In the genomic region with DNA sequence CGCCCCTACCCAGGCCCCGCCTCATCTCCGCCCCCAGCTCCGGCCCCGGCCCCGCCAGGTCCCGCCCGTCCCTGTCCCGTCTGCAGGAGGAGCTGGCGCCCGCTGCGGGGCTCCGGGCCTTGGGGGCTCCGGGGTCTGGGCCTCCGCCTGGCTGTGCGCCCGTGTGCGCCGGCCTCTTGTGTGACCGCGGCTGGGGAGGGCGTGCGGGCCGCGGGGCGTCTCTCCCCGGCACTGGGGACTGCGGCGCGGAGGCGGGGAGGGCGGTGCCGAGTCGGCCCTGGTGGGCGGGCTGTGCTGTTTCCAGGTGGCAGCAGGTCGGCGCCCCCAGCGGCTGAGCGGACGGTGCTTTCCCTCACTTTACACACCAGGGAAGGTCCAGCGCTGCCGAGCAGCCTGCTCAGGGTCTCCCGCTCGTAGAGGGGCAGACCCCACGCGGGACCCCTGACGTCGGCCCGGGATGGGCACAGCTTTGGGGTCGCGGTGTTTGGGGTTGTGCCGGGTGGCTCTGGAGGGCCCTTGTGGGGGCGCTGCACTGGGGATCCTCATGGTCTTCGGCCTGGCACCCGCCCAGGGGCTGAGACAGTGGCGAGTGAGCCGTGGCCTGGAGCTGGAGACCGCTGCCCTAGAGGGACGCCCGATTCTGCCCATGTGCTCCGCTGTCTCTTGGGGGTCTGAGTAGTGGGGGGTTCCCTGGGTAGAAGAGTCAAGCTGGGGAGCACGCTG, we compare ENCODE assay signal across 8 cellular contexts. TPM values are rescaled to one million over a fixed set of nuclear protein-coding genes. Genes with fewer than 3 reads are reported as not detected.
A peak's percentile ranks its signal among the peaks of the same experiment; 100 is the strongest.
DNase-seq lines count a peak whose midpoint lies in the region; ATAC-seq and TF ChIP-seq lines count a peak whose summit lies in the region.

No MANE protein-coding gene starts in this region.

- H3K36me3 ChIP-seq in BJ (ENCODE audit: control insufficient read depth, insufficient read depth, low read length), result no peaks in the 10 kb centered on the region; the same call in 1 of the 2 replicates

- H3K36me3 Mint-ChIP-seq in activated CD4-positive, alpha-beta T cell treated with anti-CD3 and anti-CD28 coated beads, Interleukin-2, amount 10 ng/mL, durations not matched to agents 24 days and 14 days (ENCODE audit: low read depth), result peaks cover 38% of the 10 kb centered on the region

- no peaks in the 10 kb centered on the region for H3K9me3 Mint-ChIP-seq in activated CD4-positive, alpha-beta T cell treated with anti-CD3 and anti-CD28 coated beads, Interleukin-2, amount 10 ng/mL, durations not matched to agents 24 days and 14 days

- no peaks in the 10 kb centered on the region for H3K27me3 Mint-ChIP-seq in activated CD4-positive, alpha-beta T cell treated with anti-CD3 and anti-CD28 coated beads, Interleukin-2, amount 10 ng/mL, durations not matched to agents 24 days and 14 days

- no peaks in the 10 kb centered on the region for H3K27me3 ChIP-seq in BJ (ENCODE audit: control insufficient read depth, insufficient read depth, low read length)

- TF ChIP-seq CTCF in BJ (IDR thresholded peaks at IDR 0.05; ENCODE audit: insufficient read depth, low read depth, low read length) (peak; percentile 48), lower leg skin (IDR thresholded peaks at IDR 0.05) (peak in 1 of 3 donors; percentile 12)

- H3K4me3 Mint-ChIP-seq in activated CD4-positive, alpha-beta T cell treated with anti-CD3 and anti-CD28 coated beads, Interleukin-2, amount 10 ng/mL, durations not matched to agents 24 days and 14 days, result peak overlapping the region; percentile 91

- TF ChIP-seq POLR2A in lower leg skin (IDR thresholded peaks at IDR 0.05), result no peak

- peaks cover 13% of the 10 kb centered on the region for H3K4me1 Mint-ChIP-seq in activated CD4-positive, alpha-beta T cell treated with anti-CD3 and anti-CD28 coated beads, Interleukin-2, amount 10 ng/mL, durations not matched to agents 24 days and 14 days

- POLR2A ChIA-PET in BJ (lab: Charles Lee), result interaction anchor here (0.5 kb wide), 1 partner anchor 11 kb away, joined by 7 read pairs; no protein-coding TSS in a partner anchor

- H3K4me3 ChIP-seq in BJ (ENCODE audit: low read depth, low read length) (peak overlapping the region; percentile 87), lower leg skin (ENCODE audit: low read depth, poor library complexity, severe bottlenecking) (peak overlapping the region; percentile 76)

- H3K27ac Mint-ChIP-seq in activated CD4-positive, alpha-beta T cell treated with anti-CD3 and anti-CD28 coated beads, Interleukin-2, amount 10 ng/mL, durations not matched to agents 24 days and 14 days, result peak overlapping the region; percentile 79

- 5 to 6% methylated on average over 10 to 12 of the region's 62 CpGs for WGBS in lower leg skin, 2 donors

- intact Hi-C loops in activated CD4-positive, alpha-beta T cell treated with anti-CD3 and anti-CD28 coated beads, Interleukin-2, amount 10 ng/mL, durations not matched to agents 24 days and 14 days (cut with micrococcal nuclease), result loop anchor here (1.0 to 5.0 kb wide), 4 partner anchors 16 to 179 kb away; a partner anchor contains a TSS
- intact Hi-C loops in lower leg skin (cut with DNase I; ENCODE audit: low total_unique reads), result no loop called here

- DNase-seq in BJ (ENCODE audit: low read depth) (peak; percentile 9), NCI-H446 treated with DMSO at 0.1 percent for 48 hours (lab: John Stamatoyannopoulos, UW) (peak; percentile 54), dedifferentiated amniotic fluid mesenchymal stem cell (ENCODE audit: extremely low spot score) (peak; percentile 77), lower leg skin (ENCODE audit: low spot score in 2 of 2) (peak; percentile 60 to 96)
- peak; percentile 95 for DNase-seq in activated CD4-positive, alpha-beta T cell treated with anti-CD3 and anti-CD28 coated beads, Interleukin-2, amount 10 ng/mL, durations not matched to agents 24 days and 14 days
- peak; percentile 77 to 90 (median 80) for DNase-seq in stimulated activated CD4-positive, alpha-beta T cell treated with anti-CD3 and anti-CD28 coated beads, TNF-alpha, amount 100 ng/mL, for 24 hours (ENCODE audit: low read depth in 3 of 3)

- CTCF ChIA-PET in BJ (lab: Yijun Ruan, JAX), result interaction anchor here (0.8 to 3.4 kb wide), 13 partner anchors 10 to 851 kb away, joined by 3 to 18 read pairs (median 6); a partner anchor contains a TSS

- peak; percentile 62 for ATAC-seq in GM19043 (IDR thresholded peaks at IDR 0.05; ENCODE audit: low read depth, unreplicated experiment)
- peak; percentile 66 for ATAC-seq in HG03342 (IDR thresholded peaks at IDR 0.05; ENCODE audit: unreplicated experiment)

RNA-seq across cellular contexts. Expression of a gene that starts 0.7 kb away (rescaled TPM):
- polyA plus RNA-seq in BJ (2011; rRNA removed), result 24.2 and 27.0 TPM in 2 replicates
- 13.1 and 27.6 TPM in 2 replicates for polyA minus RNA-seq in BJ (2011; rRNA and poly(A)+ RNA removed)
- total RNA-seq in activated CD4-positive, alpha-beta T cell treated with anti-CD3 and anti-CD28 coated beads, Interleukin-2, amount 10 ng/mL, durations not matched to agents 24 days and 14 days, result 51.3 and 55.3 TPM in 2 replicates
- 10 to 100 TPM; 31.6 to 73.9 (median 35.7) TPM for total RNA-seq in lower leg skin

RNA-seq across cellular contexts. Expression of a gene that starts 16.0 kb away (rescaled TPM):
- polyA plus RNA-seq in BJ (2011; rRNA removed), result 29.6 and 43.8 TPM in 2 replicates
- polyA minus RNA-seq in BJ (2011; rRNA and poly(A)+ RNA removed), result 9.9 and 13.1 TPM in 2 replicates
- total RNA-seq in activated CD4-positive, alpha-beta T cell treated with anti-CD3 and anti-CD28 coated beads, Interleukin-2, amount 10 ng/mL, durations not matched to agents 24 days and 14 days, result 110 and 111 TPM in 2 replicates
- 10 to 100 TPM in 3 of 4 donors, 1 to 10 TPM in 1; 6.6 to 16.2 (median 12.0) TPM for total RNA-seq in lower leg skin

RNA-seq across cellular contexts. Expression of a gene that starts 31.9 kb away (rescaled TPM):
- 8.0 and 16.1 TPM in 2 replicates for polyA plus RNA-seq in BJ (2011; rRNA removed)
- 4.1 and 6.5 TPM in 2 replicates for polyA minus RNA-seq in BJ (2011; rRNA and poly(A)+ RNA removed)
- 34.2 and 40.4 TPM in 2 replicates for total RNA-seq in activated CD4-positive, alpha-beta T cell treated with anti-CD3 and anti-CD28 coated beads, Interleukin-2, amount 10 ng/mL, durations not matched to agents 24 days and 14 days
- total RNA-seq in lower leg skin, result 10 to 100 TPM; 34.8 to 65.1 (median 48.2) TPM

Comparison
In these comparisons a context has a peak if more than half of its experiments do, and no peak if none do; other contexts are left out.
1. Peak in every context shown above with its lines: DNase-seq, ATAC-seq and H3K4me3 ChIP-seq.
2. DNase-seq: peak in every context shown above with its lines; median percentile 95 in activated CD4-positive, alpha-beta T cell treated with anti-CD3 and anti-CD28 coated beads, Interleukin-2, amount 10 ng/mL, durations not matched to agents 24 days and 14 days; 80 in stimulated activated CD4-positive, alpha-beta T cell treated with anti-CD3 and anti-CD28 coated beads, TNF-alpha, amount 100 ng/mL, for 24 hours; 78 in lower leg skin; 77 in dedifferentiated amniotic fluid mesenchymal stem cell; 54 in NCI-H446 treated with DMSO at 0.1 percent for 48 hours; 9 in BJ.